ENCODE assay signal across 8 cellular contexts in the genomic region with DNA sequence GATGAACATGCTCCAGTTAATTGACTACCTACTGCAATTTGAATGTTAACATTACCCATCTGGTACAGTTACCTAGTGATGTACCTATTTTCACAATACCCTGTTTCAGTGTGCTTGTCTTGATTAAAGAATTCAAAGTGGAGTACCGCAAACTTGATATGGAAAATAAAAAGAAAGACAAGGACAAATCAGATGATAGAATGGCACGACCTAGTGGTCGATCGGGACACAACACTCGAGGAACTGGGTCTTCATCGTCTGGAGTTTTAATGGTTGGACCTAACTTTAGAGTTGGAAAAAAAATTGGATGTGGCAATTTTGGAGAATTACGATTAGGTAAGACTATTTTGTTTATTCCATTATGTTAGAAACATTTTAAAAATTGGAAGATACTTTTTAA. TPM values are rescaled to one million over a fixed set of nuclear protein-coding genes. Genes with fewer than 3 reads are reported as not detected.
DNase-seq lines count a peak whose midpoint lies in the region; ATAC-seq, FAIRE-seq and TF ChIP-seq lines count a peak whose summit lies in the region.

No MANE protein-coding gene starts in this region.

- intact Hi-C loops in A673 (cut with micrococcal nuclease; ENCODE audit: unreplicated experiment) = loop anchor here (1.0 to 5.0 kb wide), 2 partner anchors 122 to 178 kb away; a partner anchor contains a TSS

- BruUV-seq in A673 (replicated peaks; lab: Mats Ljungman, UMichigan) = no TSS peak

- POLR2A ChIA-PET in A673 (lab: Charles Lee; ENCODE audit: low non-redundant PET) = no interaction called here

- no peak overlapping the region for H3K4me3 ChIP-seq in A673 (ENCODE audit: low read depth, low read length, poor library complexity, severe bottlenecking)

- H3K9me3 ChIP-seq in A673 (ENCODE audit: low read depth, low read length, poor library complexity, severe bottlenecking) = no peaks in the 10 kb centered on the region

- H3K27ac ChIP-seq in A673 (ENCODE audit: low read depth, low read length, poor library complexity, severe bottlenecking) (no peak overlapping the region), foreskin keratinocyte (no peak overlapping the region)

- DNase-seq in A673 (ENCODE audit: low spot score) = peak; percentile 61
- no peak for DNase-seq in GM18507 (ENCODE audit: extremely low spot score, insufficient read length, low read depth)
- peak; percentile 1 for DNase-seq in T follicular helper cell (ENCODE audit: low read depth)
- no peak for DNase-seq in foreskin keratinocyte
- DNase-seq in SKM-1 treated with dmso at 0.1 percent for 144 hours (lab: John Stamatoyannopoulos, UW; ENCODE audit: unreplicated experiment) = no peak
- DNase-seq in glomerular visceral epithelial cell (ENCODE audit: extremely low spot score) = no peak

- no peaks in the 10 kb centered on the region for H3K36me3 ChIP-seq in A673 (ENCODE audit: insufficient read depth, low read length, poor library complexity, severe bottlenecking)

- TF ChIP-seq CTCF in A673 (conservative IDR thresholded peaks at IDR 0.05; ENCODE audit: low read depth, low read length) (peak; percentile 78), foreskin keratinocyte (conservative IDR thresholded peaks at IDR 0.05) (peak; percentile 57)

- peak; percentile 70 for FAIRE-seq in GM18507 (lab: Jason Lieb, UNC)

- H3K4me1 ChIP-seq in A673 (ENCODE audit: insufficient read depth, low read length, poor library complexity, severe bottlenecking) (no peaks in the 10 kb centered on the region), foreskin keratinocyte (no peaks in the 10 kb centered on the region)

- ATAC-seq in foreskin keratinocyte = no peak
- ATAC-seq in HG02973 (IDR thresholded peaks at IDR 0.05; ENCODE audit: unreplicated experiment) = no peak
- ATAC-seq in HG03196 (IDR thresholded peaks at IDR 0.05; ENCODE audit: unreplicated experiment) = no peak

- CTCF ChIA-PET in A673 (lab: Charles Lee) = no interaction called here

- no peaks in the 10 kb centered on the region for H3K27me3 ChIP-seq in A673 (replicated peaks; ENCODE audit: insufficient read depth, low read depth, low read length, poor library complexity)
- no peaks in the 10 kb centered on the region for H3K27me3 ChIP-seq in foreskin keratinocyte

RNA-seq across cellular contexts. Expression of a gene that starts 33.5 kb away (rescaled TPM):
- 42.1 and 43.1 TPM in 2 replicates for total RNA-seq in A673 (2021)
- 38.5 TPM in 2 replicates for total RNA-seq in foreskin keratinocyte
- polyA plus RNA-seq in foreskin keratinocyte = 9.5 and 12.1 TPM in 2 replicates

Comparison
In these comparisons a context has a peak if more than half of its experiments do, and no peak if none do; other contexts are left out.
1. DNase-seq: peak in A673 (single experiment) and T follicular helper cell (single experiment); none in GM18507 (single experiment), foreskin keratinocyte (0 of 2), SKM-1 treated with dmso at 0.1 percent for 144 hours (single experiment) and glomerular visceral epithelial cell (single experiment).